In genomic region chr2:219542931-219543595, GRCh38 we compare ENCODE assay signal across 8 cellular contexts. TPM values are rescaled to one million over a fixed set of nuclear protein-coding genes. Genes with fewer than 3 reads are reported as not detected.
A peak's percentile ranks its signal among the peaks of the same experiment; 100 is the strongest.
DNase-seq lines count a peak whose midpoint lies in the region; ATAC-seq and TF ChIP-seq lines count a peak whose summit lies in the region.

No MANE protein-coding gene starts in this region.

- H3K27ac ChIP-seq in brain microvascular endothelial cell = peak overlapping the region; percentile 61

- no peaks in the 10 kb centered on the region for H3K79me2 ChIP-seq in Loucy (ENCODE audit: insufficient read depth, low read length)

- ATAC-seq in stimulated activated naive CD8-positive, alpha-beta T cell treated with anti-CD3 and anti-CD28 coated beads, Interleukin-15, amount 100 ng/mL, for 72 hours = peak; percentile 70

- TF ChIP-seq CTCF in Loucy (conservative IDR thresholded peaks at IDR 0.05; ENCODE audit: low read length) (no peak), brain microvascular endothelial cell (IDR thresholded peaks at IDR 0.05; ENCODE audit: low read depth, low read length, missing control alignments) (no peak), kidney epithelial cell (IDR thresholded peaks at IDR 0.05; ENCODE audit: insufficient read depth, low read length, poor library complexity, severe bottlenecking) (no peak)

- H3K9me3 Mint-ChIP-seq in activated naive CD4-positive, alpha-beta T cell treated with anti-CD3 and anti-CD28 coated beads for 36 hours = no peaks in the 10 kb centered on the region
- H3K9me3 Mint-ChIP-seq in stimulated activated naive CD8-positive, alpha-beta T cell treated with anti-CD3 and anti-CD28 coated beads, Interleukin-15, amount 100 ng/mL, for 72 hours = no peaks in the 10 kb centered on the region

- H4K20me1 ChIP-seq in Loucy (ENCODE audit: insufficient read depth, low read length, poor library complexity, severe bottlenecking) = peaks cover 7% of the 10 kb centered on the region

- no peaks in the 10 kb centered on the region for H3F3A ChIP-seq in Loucy (ENCODE audit: low read depth)

- CTCF ChIA-PET in activated naive CD4-positive, alpha-beta T cell treated with anti-CD3 and anti-CD28 coated beads for 36 hours (lab: Charles Lee) = interaction anchor here (0.6 to 6.0 kb wide), 9 partner anchors 11 to 928 kb away, joined by 3 to 56 read pairs (median 19); partner anchors contain the start of gene STK11IP

- intact Hi-C loops in activated naive CD4-positive, alpha-beta T cell treated with anti-CD3 and anti-CD28 coated beads for 36 hours (cut with micrococcal nuclease) = loop anchor here (1.0 to 5.0 kb wide), 9 partner anchors 9 to 382 kb away; partner anchors contain the start of genes CNPPD1, DNAJB2, GLB1L and GMPPA

- H3K27ac Mint-ChIP-seq in activated naive CD4-positive, alpha-beta T cell treated with anti-CD3 and anti-CD28 coated beads for 36 hours = no peak overlapping the region
- H3K27ac Mint-ChIP-seq in stimulated activated naive CD8-positive, alpha-beta T cell treated with anti-CD3 and anti-CD28 coated beads, Interleukin-15, amount 100 ng/mL, for 72 hours = peak overlapping the region; percentile 67 to 77

- H3K4me3 Mint-ChIP-seq in activated naive CD4-positive, alpha-beta T cell treated with anti-CD3 and anti-CD28 coated beads for 36 hours = peak overlapping the region; percentile 79
- H3K4me3 Mint-ChIP-seq in stimulated activated naive CD8-positive, alpha-beta T cell treated with anti-CD3 and anti-CD28 coated beads, Interleukin-15, amount 100 ng/mL, for 72 hours = peak overlapping the region; percentile 89 to 93

- peak overlapping the region; percentile 93 for H2AFZ ChIP-seq in Loucy (ENCODE audit: low read length)

- H3K9ac ChIP-seq in Loucy (ENCODE audit: low read depth, low read length, poor library complexity, severe bottlenecking) = peak overlapping the region; percentile 60

- H3K36me3 ChIP-seq in Loucy (ENCODE audit: insufficient read depth, low read length) = no peaks in the 10 kb centered on the region
- peaks cover 26% of the 10 kb centered on the region for H3K36me3 ChIP-seq in brain microvascular endothelial cell (replicated peaks)
- peaks cover 5% of the 10 kb centered on the region for H3K36me3 ChIP-seq in kidney epithelial cell (ENCODE audit: control insufficient read depth, insufficient read depth, low read length)

- no peaks in the 10 kb centered on the region for H3K9me2 ChIP-seq in Loucy (replicated peaks; ENCODE audit: low read depth, low read length)

- no peak for DNase-seq in activated naive CD4-positive, alpha-beta T cell treated with anti-CD3 and anti-CD28 coated beads for 36 hours
- DNase-seq in activated naive CD4-positive, alpha-beta T cell (lab: John Stamatoyannopoulos, UW) = no peak
- DNase-seq in HCEC 1CT (peak; percentile 48), brain microvascular endothelial cell (peak; percentile 15), kidney epithelial cell (ENCODE audit: low read depth) (no peak)
- no peak for DNase-seq in stimulated activated naive CD8-positive, alpha-beta T cell treated with anti-CD3 and anti-CD28 coated beads, Interleukin-15, amount 100 ng/mL, for 72 hours
- DNase-seq in activated CD8-positive, alpha-beta memory T cell treated with anti-CD3 and anti-CD28 coated beads, Interleukin-2, amount 50 U/mL, for 4 hours = no peak

- peaks cover 8% of the 10 kb centered on the region for H3K27me3 Mint-ChIP-seq in activated naive CD4-positive, alpha-beta T cell treated with anti-CD3 and anti-CD28 coated beads for 36 hours (ENCODE audit: low read depth)
- H3K27me3 Mint-ChIP-seq in stimulated activated naive CD8-positive, alpha-beta T cell treated with anti-CD3 and anti-CD28 coated beads, Interleukin-15, amount 100 ng/mL, for 72 hours = peaks cover 23% of the 10 kb centered on the region

- in situ Hi-C loops in brain microvascular endothelial cell (cut with HindIII; ENCODE audit: low pct_ligation_motif_present, low sequenced_read_pairs) = no loop called here

- H3K36me3 Mint-ChIP-seq in activated naive CD4-positive, alpha-beta T cell treated with anti-CD3 and anti-CD28 coated beads for 36 hours (ENCODE audit: low read depth) = peaks cover 9% of the 10 kb centered on the region

- peaks cover 10% of the 10 kb centered on the region for H3K4me1 ChIP-seq in Loucy (ENCODE audit: insufficient read depth, low read length, poor library complexity, severe bottlenecking)

- peaks cover 20% of the 10 kb centered on the region for H3K4me1 Mint-ChIP-seq in activated naive CD4-positive, alpha-beta T cell treated with anti-CD3 and anti-CD28 coated beads for 36 hours (ENCODE audit: low read depth)
- peaks cover 25% of the 10 kb centered on the region for H3K4me1 Mint-ChIP-seq in stimulated activated naive CD8-positive, alpha-beta T cell treated with anti-CD3 and anti-CD28 coated beads, Interleukin-15, amount 100 ng/mL, for 72 hours

- peak overlapping the region; percentile 71 for H3K4me3 ChIP-seq in Loucy (ENCODE audit: low read length, poor library complexity, severe bottlenecking)
- H3K4me3 ChIP-seq in brain microvascular endothelial cell (ENCODE audit: low read depth, low read length) = peak overlapping the region; percentile 70
- peak overlapping the region; percentile 78 for H3K4me3 ChIP-seq in kidney epithelial cell (ENCODE audit: low read depth, low read length)

- H3K9me3 ChIP-seq in Loucy (ENCODE audit: insufficient read depth, low read depth, low read length) = no peaks in the 10 kb centered on the region

- H3K27me3 ChIP-seq in Loucy (ENCODE audit: insufficient read depth, low read length, poor library complexity, severe bottlenecking) (no peaks in the 10 kb centered on the region), brain microvascular endothelial cell (replicated peaks) (no peaks in the 10 kb centered on the region), kidney epithelial cell (ENCODE audit: control insufficient read depth, insufficient read depth, low read length) (no peaks in the 10 kb centered on the region)

- H3K4me2 ChIP-seq in Loucy (ENCODE audit: low read depth, low read length, poor library complexity, severe bottlenecking) = peak overlapping the region; percentile 85

RNA-seq across cellular contexts. Expression of gene CHPF, which starts 0.5 kb away (rescaled TPM):
- total RNA-seq in activated naive CD4-positive, alpha-beta T cell treated with anti-CD3 and anti-CD28 coated beads for 36 hours = 1 to 10 TPM; 8.5 to 9.0 TPM
- total RNA-seq in kidney epithelial cell = 285 and 333 TPM in 2 replicates

RNA-seq across cellular contexts. Expression of gene TMEM198, which starts 0.8 kb away (rescaled TPM):
- 1 to 10 TPM in 1 of 2 experiments, under 1 TPM in 1; 0.86 to 1.1 TPM for total RNA-seq in activated naive CD4-positive, alpha-beta T cell treated with anti-CD3 and anti-CD28 coated beads for 36 hours
- 7.1 and 7.6 TPM in 2 replicates for total RNA-seq in kidney epithelial cell

RNA-seq across cellular contexts. Expression of gene OBSL1, which starts 28.3 kb away (rescaled TPM):
- 1 to 10 TPM; 1.5 to 1.6 TPM for total RNA-seq in activated naive CD4-positive, alpha-beta T cell treated with anti-CD3 and anti-CD28 coated beads for 36 hours
- total RNA-seq in kidney epithelial cell = 39.8 and 41.0 TPM in 2 replicates

RNA-seq across cellular contexts. Expression of gene ASIC4, which starts 28.8 kb away (rescaled TPM):
- not detected for total RNA-seq in activated naive CD4-positive, alpha-beta T cell treated with anti-CD3 and anti-CD28 coated beads for 36 hours
- not detected in 2 replicates for total RNA-seq in kidney epithelial cell

RNA-seq across cellular contexts. Expression of gene INHA, which starts 29.0 kb away (rescaled TPM):
- not detected for total RNA-seq in activated naive CD4-positive, alpha-beta T cell treated with anti-CD3 and anti-CD28 coated beads for 36 hours
- not detected in 2 replicates for total RNA-seq in kidney epithelial cell

Comparison
In these comparisons a context has a peak if more than half of its experiments do, and no peak if none do; other contexts are left out.
1. DNase-seq: peak in HCEC 1CT (single experiment) and brain microvascular endothelial cell (single experiment); none in activated naive CD4-positive, alpha-beta T cell treated with anti-CD3 and anti-CD28 coated beads for 36 hours (single experiment), activated naive CD4-positive, alpha-beta T cell (0 of 4), kidney epithelial cell (single experiment), stimulated activated naive CD8-positive, alpha-beta T cell treated with anti-CD3 and anti-CD28 coated beads, Interleukin-15, amount 100 ng/mL, for 72 hours (0 of 2) and activated CD8-positive, alpha-beta memory T cell treated with anti-CD3 and anti-CD28 coated beads, Interleukin-2, amount 50 U/mL, for 4 hours (single experiment).
2. RNA of gene CHPF, which starts 0.5 kb away (total RNA-seq): 285 to 333 TPM in kidney epithelial cell; 8.5 to 9.0 TPM in activated naive CD4-positive, alpha-beta T cell treated with anti-CD3 and anti-CD28 coated beads for 36 hours; every median in the first group is over 10 times any median in the second.
3. RNA of gene OBSL1, which starts 28.3 kb away (total RNA-seq): 39.8 to 41.0 TPM in kidney epithelial cell; 1.5 to 1.6 TPM in activated naive CD4-positive, alpha-beta T cell treated with anti-CD3 and anti-CD28 coated beads for 36 hours; every median in the first group is over 10 times any median in the second.
4. Peak in every context shown above with its lines, with median percentiles within 50 percentile points of each other: H3K4me3 ChIP-seq.